In genomic region chr2:205011031-205011430, GRCh38 we compare ENCODE assay signal across 17 cellular contexts.
DNase-seq lines count a peak whose midpoint lies in the region; ATAC-seq, FAIRE-seq and TF ChIP-seq lines count a peak whose summit lies in the region.
"Had no signal": no experiment of that assay in that cellular context is flagged by ENCODE, and none has a peak within 500 bp of the region (broad histone marks: within the 10 kb centered on the region; RNA-seq: fewer than 3 reads in every experiment).

No MANE protein-coding gene starts in this region.

- H3K27ac Mint-ChIP-seq in progenitor cell of endocrine pancreas (peak overlapping the region; percentile 64), Caco-2 (ENCODE audit: unreplicated experiment) (no peak overlapping the region)
- H3K27ac Mint-ChIP-seq: B cell; CD8-positive, alpha-beta T cell had no signal

- intact Hi-C loops in Caco-2 (cut with micrococcal nuclease; ENCODE audit: unreplicated experiment), result no loop called here

- no peaks in the 10 kb centered on the region for H3K4me1 ChIP-seq in Caco-2
- H3K4me1 ChIP-seq: BLaER1 treated with 17β-estradiol and CSF1 and Interleukin-3, amounts not matched to agents 10 nM and 100 nM; HAP-1 had no signal

- H3K36me3 ChIP-seq in Caco-2 (ENCODE audit: control insufficient read depth, insufficient read depth, low read length), result no peaks in the 10 kb centered on the region
- H3K36me3 ChIP-seq: BLaER1 treated with 17β-estradiol and CSF1 and Interleukin-3, amounts not matched to agents 10 nM and 100 nM; HAP-1 had no signal

- peaks cover 17% of the 10 kb centered on the region for H3K9me3 Mint-ChIP-seq in progenitor cell of endocrine pancreas (ENCODE audit: low read depth)
- peaks cover 20% of the 10 kb centered on the region for H3K9me3 Mint-ChIP-seq in Caco-2 (ENCODE audit: unreplicated experiment)

- CTCF ChIA-PET in Caco-2 (lab: Charles Lee), result no interaction called here

- no peak overlapping the region for H3K4me3 Mint-ChIP-seq in progenitor cell of endocrine pancreas (ENCODE audit: low read depth)
- H3K4me3 Mint-ChIP-seq in Caco-2 (ENCODE audit: unreplicated experiment), result no peak overlapping the region
- H3K4me3 Mint-ChIP-seq: B cell; CD8-positive, alpha-beta T cell had no signal

- H3K36me3 Mint-ChIP-seq in progenitor cell of endocrine pancreas (ENCODE audit: insufficient read depth), result peaks cover 8% of the 10 kb centered on the region
- H3K36me3 Mint-ChIP-seq in Caco-2 (ENCODE audit: insufficient read depth, unreplicated experiment), result peaks cover 12% of the 10 kb centered on the region
- H3K36me3 Mint-ChIP-seq: CD8-positive, alpha-beta T cell had no signal

- H3K4me3 ChIP-seq in fibroblast of villous mesenchyme (ENCODE audit: low read depth, low read length) (no peak overlapping the region), Caco-2 (ENCODE audit: low read depth, low read length) (no peak overlapping the region)
- H3K4me3 ChIP-seq: BLaER1 treated with 17β-estradiol and CSF1 and Interleukin-3, amounts not matched to agents 10 nM and 100 nM; HAP-1 had no signal

- peaks cover 9% of the 10 kb centered on the region; the same call in 1 of the 2 replicates for H3K9me3 ChIP-seq in Caco-2
- H3K9me3 ChIP-seq: HAP-1 had no signal

- no peak for DNase-seq in D721Med (ENCODE audit: insufficient read length, low spot score)
- DNase-seq in NCI-H82 treated with DMSO at 0.1 percent for 48 hours (lab: John Stamatoyannopoulos, UW; ENCODE audit: unreplicated experiment), result peak; percentile 89
- DNase-seq in fibroblast of villous mesenchyme (ENCODE audit: low read depth), result peak; percentile 3
- DNase-seq in progenitor cell of endocrine pancreas (ENCODE audit: low spot score, unreplicated experiment), result no peak
- DNase-seq in Caco-2, result no peak
- DNase-seq in NCI-H187 (lab: John Stamatoyannopoulos, UW), result no peak
- DNase-seq: CD8-positive, alpha-beta T cell; DMS153; DMS79; GDM1 had no signal

- no peaks in the 10 kb centered on the region for H3K27me3 ChIP-seq in Caco-2 (replicated peaks; ENCODE audit: control insufficient read depth, insufficient read depth, low read length)
- H3K27me3 ChIP-seq: BLaER1 treated with 17β-estradiol and CSF1 and Interleukin-3, amounts not matched to agents 10 nM and 100 nM had no signal

- POLR2A ChIA-PET in Caco-2 (lab: Charles Lee), result no interaction called here

- TF ChIP-seq CTCF in D721Med (IDR thresholded peaks at IDR 0.05; ENCODE audit: insufficient read depth, missing control alignments) (no peak), fibroblast of villous mesenchyme (IDR thresholded peaks at IDR 0.05; ENCODE audit: insufficient read depth, low read depth, low read length) (no peak), progenitor cell of endocrine pancreas (IDR thresholded peaks at IDR 0.05; ENCODE audit: unreplicated experiment) (no peak), Caco-2 (IDR thresholded peaks at IDR 0.05; ENCODE audit: insufficient read depth in 1 of 2, low read depth in 1 of 2, low read length in 1 of 2, severe bottlenecking in 1 of 2, unreplicated experiment in 1 of 2) (no peak)

- no peak for ATAC-seq in esophagus mucosa
- ATAC-seq: CD8-positive, alpha-beta T cell; HepG2 had no signal

- peaks cover 6% of the 10 kb centered on the region for H3K4me1 Mint-ChIP-seq in progenitor cell of endocrine pancreas (ENCODE audit: low read depth)
- peaks cover 10% of the 10 kb centered on the region for H3K4me1 Mint-ChIP-seq in Caco-2 (ENCODE audit: low read depth, unreplicated experiment)
- H3K4me1 Mint-ChIP-seq: B cell had no signal

- FAIRE-seq in D721Med (lab: Jason Lieb, UNC), result peak; percentile 94
- FAIRE-seq: GM12892, GM18507, HepG2 had no signal

- no TSS peak for BruUV-seq in Caco-2 (replicated peaks; lab: Mats Ljungman, UMichigan)

- H3K27me3 Mint-ChIP-seq in progenitor cell of endocrine pancreas (no peaks in the 10 kb centered on the region), Caco-2 (ENCODE audit: insufficient read depth, unreplicated experiment) (no peaks in the 10 kb centered on the region)
- H3K27me3 Mint-ChIP-seq: B cell had no signal

Comparison
In these comparisons a context has a peak if more than half of its experiments do, and no peak if none do; other contexts are left out.
1. DNase-seq: peak in NCI-H82 treated with DMSO at 0.1 percent for 48 hours (single experiment) and fibroblast of villous mesenchyme (single experiment); none in D721Med (single experiment), progenitor cell of endocrine pancreas (single experiment), Caco-2 (0 of 2) and NCI-H187 (0 of 2).